ENCODE assay signal across 29 cellular contexts in the genomic region with DNA sequence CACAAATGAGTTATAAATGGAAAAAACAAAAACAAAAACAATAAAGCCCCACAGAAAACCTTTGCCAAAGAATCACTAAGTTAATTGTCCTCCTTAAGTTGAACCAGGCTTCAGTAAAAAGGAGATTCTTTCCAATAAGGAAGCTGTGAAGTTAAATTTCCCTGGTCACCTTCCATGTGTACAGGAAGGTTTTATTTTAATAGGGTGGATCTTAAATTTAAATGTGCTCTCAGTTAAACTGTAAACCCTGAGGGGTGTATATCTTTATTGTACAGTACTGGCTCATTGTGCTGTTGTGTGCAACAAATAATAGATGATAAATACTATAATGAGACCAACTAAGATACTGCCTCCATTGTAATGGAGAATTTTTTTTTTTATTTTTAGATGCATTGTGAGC.
"Had no signal": no experiment of that assay in that cellular context is flagged by ENCODE, and none has a peak within 500 bp of the region (broad histone marks: within the 10 kb centered on the region; RNA-seq: fewer than 3 reads in every experiment).

No MANE protein-coding gene starts in this region.

- H3K4me3 Mint-ChIP-seq: stimulated activated effector memory CD8-positive, alpha-beta T cell treated with anti-CD3 and anti-CD28 coated beads, Interleukin-12 subunit alpha, Interleukin-12 subunit beta, amount 100 ng/mL, for 72 hours; stimulated activated memory B cell treated with anti-CD40 and anti-IgM and Interleukin-4, amounts not matched to agents 10 μg/mL and 1 μg/mL and 100 μg/mL, for 72 hours; stimulated activated naive B cell treated with anti-CD40 and anti-IgM and Interleukin-4, amounts not matched to agents 10 μg/mL and 1 μg/mL and 100 μg/mL, for 72 hours; stimulated activated naive CD8-positive, alpha-beta T cell treated with anti-CD3 and anti-CD28 coated beads, Interleukin-15, amount 100 ng/mL, for 72 hours; stimulated activated naive CD8-positive, alpha-beta T cell treated with anti-CD3 and anti-CD28 coated beads, Interleukin-15, Interleukin-2, amounts not matched to agents 100 ng/mL and 50 ng/mL, for 24 hours; type B pancreatic cell had no signal

- H3K9me3 ChIP-seq: stomach, suprapubic skin, testis, thoracic aorta, thyroid gland, tibial artery, tibial nerve, transverse colon, upper lobe of left lung, upper lobe of right lung, uterus, vagina had no signal

- H3K36me3 ChIP-seq: stomach, suprapubic skin, thoracic aorta, thyroid gland, tibial artery, tibial nerve, transverse colon, upper lobe of left lung, upper lobe of right lung, uterus, vagina had no signal

- H3K4me3 ChIP-seq: stomach, suprapubic skin, testis, thoracic aorta, thyroid gland, tibial artery, tibial nerve, transverse colon, upper lobe of left lung, upper lobe of right lung, uterus, vagina had no signal

- DNase-seq: stimulated activated CD4-positive, alpha-beta T cell treated with anti-CD3 and anti-CD28 coated beads, Interleukin-2, amount 100 ng/mL, for 48 hours; stimulated activated CD4-positive, alpha-beta T cell treated with anti-CD3 and anti-CD28 coated beads, Interleukin-4, amount 100 ng/mL, for 1 hour; stimulated activated CD4-positive, alpha-beta T cell treated with anti-CD3 and anti-CD28 coated beads, Interleukin-4, amount 100 ng/mL, for 24 hours; stimulated activated CD4-positive, alpha-beta T cell treated with anti-CD3 and anti-CD28 coated beads, Interleukin-4, amount 100 ng/mL, for 4 hours; stimulated activated CD8-positive, alpha-beta memory T cell treated with anti-CD3 and anti-CD28 coated beads, Interleukin-4, amount 100 ng/mL, for 48 hours; stimulated activated naive B cell treated with anti-CD40 and anti-IgM and Interleukin-4, amounts not matched to agents 10 μg/mL and 1 μg/mL and 100 μg/mL, for 72 hours; stimulated activated naive CD4-positive, alpha-beta T cell; stimulated activated naive CD4-positive, alpha-beta T cell treated with Interleukin-2 at 50 U/mL for 16 hours; stimulated activated naive CD8-positive, alpha-beta T cell treated with anti-CD3 and anti-CD28 coated beads, Interleukin-15, amount 100 ng/mL, for 72 hours; stimulated activated naive CD8-positive, alpha-beta T cell treated with anti-CD3 and anti-CD28 coated beads, Interleukin-15, Interleukin-2, amounts not matched to agents 100 U/mL and 50 U/mL, for 24 hours; stomach; substantia nigra; testis; thyroid gland; tibial artery; transverse colon; trophoblast cell; upper lobe of left lung; upper lobe of right lung; uterus had no signal

- H3K9me3 Mint-ChIP-seq: stimulated activated effector memory CD8-positive, alpha-beta T cell treated with anti-CD3 and anti-CD28 coated beads, Interleukin-12 subunit alpha, Interleukin-12 subunit beta, amount 100 ng/mL, for 72 hours; stimulated activated memory B cell treated with anti-CD40 and anti-IgM and Interleukin-4, amounts not matched to agents 10 μg/mL and 1 μg/mL and 100 μg/mL, for 72 hours; stimulated activated naive B cell treated with anti-CD40 and anti-IgM and Interleukin-4, amounts not matched to agents 10 μg/mL and 1 μg/mL and 100 μg/mL, for 72 hours; stimulated activated naive CD8-positive, alpha-beta T cell treated with anti-CD3 and anti-CD28 coated beads, Interleukin-15, amount 100 ng/mL, for 72 hours; stimulated activated naive CD8-positive, alpha-beta T cell treated with anti-CD3 and anti-CD28 coated beads, Interleukin-15, Interleukin-2, amounts not matched to agents 100 ng/mL and 50 ng/mL, for 24 hours; type B pancreatic cell had no signal

- FAIRE-seq: urothelium cell line had no signal

- H3K27ac ChIP-seq: stomach, suprapubic skin, testis, thoracic aorta, thyroid gland, tibial artery, tibial nerve, transverse colon, upper lobe of left lung, upper lobe of right lung, uterus, vagina had no signal

- H3K27me3 Mint-ChIP-seq: stimulated activated naive CD8-positive, alpha-beta T cell treated with anti-CD3 and anti-CD28 coated beads, Interleukin-15, amount 100 ng/mL, for 72 hours had no signal

- H3K4me1 ChIP-seq: stomach, suprapubic skin, testis, thyroid gland, tibial artery, tibial nerve, transverse colon, upper lobe of left lung, upper lobe of right lung, uterus, vagina had no signal

- H3K36me3 Mint-ChIP-seq: stimulated activated effector memory CD8-positive, alpha-beta T cell treated with anti-CD3 and anti-CD28 coated beads, Interleukin-12 subunit alpha, Interleukin-12 subunit beta, amount 100 ng/mL, for 72 hours; stimulated activated memory B cell treated with anti-CD40 and anti-IgM and Interleukin-4, amounts not matched to agents 10 μg/mL and 1 μg/mL and 100 μg/mL, for 72 hours; stimulated activated naive B cell treated with anti-CD40 and anti-IgM and Interleukin-4, amounts not matched to agents 10 μg/mL and 1 μg/mL and 100 μg/mL, for 72 hours; type B pancreatic cell had no signal

- H3K27ac Mint-ChIP-seq: stimulated activated effector memory CD8-positive, alpha-beta T cell treated with anti-CD3 and anti-CD28 coated beads, Interleukin-12 subunit alpha, Interleukin-12 subunit beta, amount 100 ng/mL, for 72 hours; stimulated activated memory B cell treated with anti-CD40 and anti-IgM and Interleukin-4, amounts not matched to agents 10 μg/mL and 1 μg/mL and 100 μg/mL, for 72 hours; stimulated activated naive B cell treated with anti-CD40 and anti-IgM and Interleukin-4, amounts not matched to agents 10 μg/mL and 1 μg/mL and 100 μg/mL, for 72 hours; stimulated activated naive CD8-positive, alpha-beta T cell treated with anti-CD3 and anti-CD28 coated beads, Interleukin-15, amount 100 ng/mL, for 72 hours; stimulated activated naive CD8-positive, alpha-beta T cell treated with anti-CD3 and anti-CD28 coated beads, Interleukin-15, Interleukin-2, amounts not matched to agents 100 ng/mL and 50 ng/mL, for 24 hours; type B pancreatic cell had no signal

- ATAC-seq: stimulated activated effector memory CD8-positive, alpha-beta T cell treated with anti-CD3 and anti-CD28 coated beads, Interleukin-12 subunit alpha, Interleukin-12 subunit beta, amount 100 ng/mL, for 72 hours; stimulated activated memory B cell treated with anti-CD40 and anti-IgM and Interleukin-4, amounts not matched to agents 10 μg/mL and 1 μg/mL and 100 μg/mL, for 72 hours; stimulated activated naive B cell treated with anti-CD40 and anti-IgM and Interleukin-4, amounts not matched to agents 10 μg/mL and 1 μg/mL and 100 μg/mL, for 72 hours; stimulated activated naive CD8-positive, alpha-beta T cell treated with anti-CD3 and anti-CD28 coated beads, Interleukin-15, amount 100 ng/mL, for 72 hours; stimulated activated naive CD8-positive, alpha-beta T cell treated with anti-CD3 and anti-CD28 coated beads, Interleukin-15, Interleukin-2, amounts not matched to agents 100 U/mL and 50 U/mL, for 24 hours; upper lobe of right lung had no signal

- H3K27me3 ChIP-seq: stomach, suprapubic skin, testis, thyroid gland, tibial artery, tibial nerve, transverse colon, upper lobe of left lung, upper lobe of right lung, uterus, vagina had no signal

- H3K4me1 Mint-ChIP-seq: stimulated activated effector memory CD8-positive, alpha-beta T cell treated with anti-CD3 and anti-CD28 coated beads, Interleukin-12 subunit alpha, Interleukin-12 subunit beta, amount 100 ng/mL, for 72 hours; stimulated activated memory B cell treated with anti-CD40 and anti-IgM and Interleukin-4, amounts not matched to agents 10 μg/mL and 1 μg/mL and 100 μg/mL, for 72 hours; stimulated activated naive B cell treated with anti-CD40 and anti-IgM and Interleukin-4, amounts not matched to agents 10 μg/mL and 1 μg/mL and 100 μg/mL, for 72 hours; stimulated activated naive CD8-positive, alpha-beta T cell treated with anti-CD3 and anti-CD28 coated beads, Interleukin-15, amount 100 ng/mL, for 72 hours had no signal
